1 cellular context compared by ENCODE assay signal in genomic region chr6:43779864-43780260, GRCh38.
TF ChIP-seq lines count a peak whose summit lies in the region.

No MANE protein-coding gene starts in this region.

TF ChIP-seq in HEK293, 187 proteins besides CTCF, POLR2A, EP300 and RAD21 (continued from another document):
- TF ChIP-seq GFI1B (tag by site-specific recombination; IDR thresholded peaks at IDR 0.05) (no peak), EGR2 (tag by site-specific recombination; IDR thresholded peaks at IDR 0.05; ENCODE audit: low read depth) (peak; percentile 64), ZNF140 (tag by site-specific recombination; IDR thresholded peaks at IDR 0.05) (no peak), ZIC2 (tag by site-specific recombination; IDR thresholded peaks at IDR 0.05) (peak; percentile 94), SP2 (tag by site-specific recombination; IDR thresholded peaks at IDR 0.05) (peak; percentile 31; the same call in 1 of the 2 replicates), ZNF121 (tag by site-specific recombination; IDR thresholded peaks at IDR 0.05) (no peak), ZNF518A (tag by site-specific recombination; conservative IDR thresholded peaks at IDR 0.05; ENCODE audit: low read depth) (no peak), PRDM1 (tag by site-specific recombination; IDR thresholded peaks at IDR 0.05) (no peak), ZNF600 (tag by site-specific recombination; IDR thresholded peaks at IDR 0.05) (peak; percentile 92), ZNF510 (tag by site-specific recombination; IDR thresholded peaks at IDR 0.05; ENCODE audit: insufficient replicate concordance) (no peak), ZNF10 (tag by site-specific recombination; IDR thresholded peaks at IDR 0.05) (no peak), ZNF423 (tag by site-specific recombination; IDR thresholded peaks at IDR 0.05) (peak; percentile 83), ZNF394 (tag by site-specific recombination; IDR thresholded peaks at IDR 0.05; ENCODE audit: borderline replicate concordance) (no peak), WT1 (tag by site-specific recombination; IDR thresholded peaks at IDR 0.05) (peak; percentile 90), ZSCAN23 (tag by site-specific recombination; IDR thresholded peaks at IDR 0.05) (no peak), ZNF830 (tag by site-specific recombination; IDR thresholded peaks at IDR 0.05; ENCODE audit: low read depth) (no peak), ZNF548 (tag by site-specific recombination; IDR thresholded peaks at IDR 0.05) (no peak), ZNF292 (tag by site-specific recombination; IDR thresholded peaks at IDR 0.05; ENCODE audit: borderline replicate concordance, low read depth) (no peak), ZNF398 (tag by site-specific recombination; IDR thresholded peaks at IDR 0.05) (peak; percentile 88), ZNF146 (tag by site-specific recombination; IDR thresholded peaks at IDR 0.05) (no peak), ZNF560 (tag by site-specific recombination; IDR thresholded peaks at IDR 0.05; ENCODE audit: borderline replicate concordance) (no peak), ZNF341 (tag by site-specific recombination; IDR thresholded peaks at IDR 0.05; ENCODE audit: low read depth) (no peak), KLF7 (tag by site-specific recombination; IDR thresholded peaks at IDR 0.05; ENCODE audit: borderline replicate concordance) (no peak), ZNF629 (tag by site-specific recombination; IDR thresholded peaks at IDR 0.05) (no peak), IKZF3 (tag by site-specific recombination; IDR thresholded peaks at IDR 0.05) (0 out of 2 replicates have a peak, but pooled peaks have one; percentile 48), ZNF571 (tag by site-specific recombination; IDR thresholded peaks at IDR 0.05) (no peak), ZNF777 (tag by site-specific recombination; IDR thresholded peaks at IDR 0.05; ENCODE audit: borderline replicate concordance) (no peak), OVOL3 (tag by site-specific recombination; IDR thresholded peaks at IDR 0.05) (no peak), PRDM2 (tag by site-specific recombination; IDR thresholded peaks at IDR 0.05; ENCODE audit: borderline replicate concordance) (no peak), ELK4 (IDR thresholded peaks at IDR 0.05; ENCODE audit: borderline replicate concordance, low read depth, low read length) (no peak), RBAK (tag by site-specific recombination; IDR thresholded peaks at IDR 0.05) (no peak), ZNF37A (tag by site-specific recombination; IDR thresholded peaks at IDR 0.05) (no peak)
